Comparison of ENCODE assay signal across 16 cellular contexts in genomic region chr18:7658701-7659100, GRCh38.
DNase-seq lines count a peak whose midpoint lies in the region; ATAC-seq, FAIRE-seq and TF ChIP-seq lines count a peak whose summit lies in the region.
"Had no signal": no experiment of that assay in that cellular context is flagged by ENCODE, and none has a peak within 500 bp of the region (broad histone marks: within the 10 kb centered on the region; RNA-seq: fewer than 3 reads in every experiment).

No MANE protein-coding gene starts in this region.

- dilution Hi-C loops in keratinocyte (cut with MboI; ENCODE audit: extremely low pct_ligation_motif_present, low sequenced_read_pairs) = no loop called here

- DNase-seq in A549 (ENCODE audit: low read depth in 1 of 2, low spot score in 1 of 2) = no peak
- peak; percentile 3 for DNase-seq in ELR (ENCODE audit: low read depth)
- DNase-seq in choroid plexus epithelial cell (ENCODE audit: low read depth) = peak; percentile 42
- DNase-seq in keratinocyte (ENCODE audit: low read depth, low spot score) = no peak
- DNase-seq in KBM-7 = no peak
- DNase-seq in esophagus muscularis mucosa (ENCODE audit: extremely low spot score) = no peak
- DNase-seq: CD4-positive, alpha-beta memory T cell; NCI-H1417; NCI-H187; NCI-H2227 treated with DMSO at 0.1 percent for 48 hours; NCI-H524; PC-3; SJCRH30 had no signal

- ATAC-seq in A549 (no peak), GM18511 (IDR thresholded peaks at IDR 0.05; ENCODE audit: unreplicated experiment) (no peak), GM18505 (IDR thresholded peaks at IDR 0.05; ENCODE audit: unreplicated experiment) (no peak)
- ATAC-seq: PC-3 had no signal

- H3K4me2 ChIP-seq in A549 (peak overlapping the region; percentile 41; the same call in 1 of the 3 replicates), keratinocyte (ENCODE audit: control insufficient read depth, extremely low read depth, insufficient read depth, low read depth, low read length) (no peak overlapping the region)

- no peaks in the 10 kb centered on the region for H3K36me3 ChIP-seq in keratinocyte (ENCODE audit: control insufficient read depth in 2 of 2, extremely low read depth in 1 of 2, insufficient read depth in 2 of 2, low read length in 2 of 2)
- H3K36me3 ChIP-seq in esophagus muscularis mucosa = no peaks in the 10 kb centered on the region
- H3K36me3 ChIP-seq: SJCRH30 had no signal

- peaks cover 25% of the 10 kb centered on the region for H3K4me1 ChIP-seq in A549
- no peaks in the 10 kb centered on the region for H3K4me1 ChIP-seq in keratinocyte (ENCODE audit: control insufficient read depth, extremely low read depth, insufficient read depth, low read length)
- H3K4me1 ChIP-seq in esophagus muscularis mucosa = peaks cover 17 to 35% (median 25%) of the 10 kb centered on the region in 4 donors
- H3K4me1 ChIP-seq: SJCRH30 had no signal

- in situ Hi-C loops in KBM-7 (cut with MboI; ENCODE audit: low pct_unique_long_range_greater_than_20kb, low sequenced_read_pairs) = no loop called here

- H3K9ac ChIP-seq in keratinocyte (ENCODE audit: control insufficient read depth, extremely low read depth, insufficient read depth, low read length) = no peak overlapping the region

- TF ChIP-seq RAD21 in A549 (conservative IDR thresholded peaks at IDR 0.05 in 1 of 2, IDR thresholded peaks at IDR 0.05 in 1 of 2) = no peak

- 96% methylated on average over 1 of the region's 1 CpG for WGBS in A549 (ENCODE audit: missing lambda C conversion rate)
- 91% methylated on average over 1 of the region's 1 CpG for WGBS in esophagus muscularis mucosa

- H3K4me3 ChIP-seq in A549 (no peak overlapping the region), choroid plexus epithelial cell (ENCODE audit: low read depth, low read length) (no peak overlapping the region), keratinocyte (ENCODE audit: control insufficient read depth in 2 of 3, extremely low read depth in 1 of 3, insufficient read depth in 2 of 3, low read depth in 1 of 3, low read length in 3 of 3) (no peak overlapping the region), esophagus muscularis mucosa (no peak overlapping the region)
- H3K4me3 ChIP-seq: SJCRH30 had no signal

- H3K9me3 ChIP-seq in A549 (no peaks in the 10 kb centered on the region; the same call in 2 of the 3 replicates), keratinocyte (ENCODE audit: control insufficient read depth, low read depth, low read length) (no peaks in the 10 kb centered on the region), esophagus muscularis mucosa (no peaks in the 10 kb centered on the region)
- H3K9me3 ChIP-seq: SJCRH30 had no signal

- H3K27ac ChIP-seq in A549 (peak overlapping the region; percentile 13 to 19; a peak in 2 of 6 replicates), keratinocyte (ENCODE audit: control insufficient read depth, insufficient read depth, low read length) (no peak overlapping the region), esophagus muscularis mucosa (replicated peaks in 1 of 4) (no peak overlapping the region)
- H3K27ac ChIP-seq: SJCRH30 had no signal

- H4K20me1 ChIP-seq in keratinocyte (ENCODE audit: control insufficient read depth, extremely low read depth, insufficient read depth, low read length) = no peaks in the 10 kb centered on the region

- no peaks in the 10 kb centered on the region for H3K27me3 ChIP-seq in keratinocyte (ENCODE audit: control insufficient read depth, extremely low read depth, insufficient read depth, low read length)
- no peaks in the 10 kb centered on the region for H3K27me3 ChIP-seq in esophagus muscularis mucosa
- H3K27me3 ChIP-seq: SJCRH30 had no signal

- POLR2A ChIA-PET in A549 (lab: Yijun Ruan, JAX) = no interaction called here

- CTCF ChIA-PET in A549 (lab: Yijun Ruan, JAX) = no interaction called here

- no peak for TF ChIP-seq EP300 in A549 (IDR thresholded peaks at IDR 0.05)
- no peak for TF ChIP-seq EP300 in esophagus muscularis mucosa (IDR thresholded peaks at IDR 0.05)

- no peak for TF ChIP-seq CTCF in A549 (IDR thresholded peaks at IDR 0.05)
- no peak for TF ChIP-seq CTCF in choroid plexus epithelial cell (conservative IDR thresholded peaks at IDR 0.05; ENCODE audit: low read depth, low read length)
- TF ChIP-seq CTCF in keratinocyte (optimal IDR thresholded peaks at IDR 0.05 in 1 of 3, IDR thresholded peaks at IDR 0.05 in 1 of 3, conservative IDR thresholded peaks at IDR 0.05 in 1 of 3; ENCODE audit: extremely low read depth in 1 of 3, insufficient read depth in 2 of 3, low read length in 3 of 3) = no peak
- TF ChIP-seq CTCF in esophagus muscularis mucosa (IDR thresholded peaks at IDR 0.05) = no peak

- H3K79me2 ChIP-seq in keratinocyte (ENCODE audit: control insufficient read depth, insufficient read depth, low read length) = no peaks in the 10 kb centered on the region

- no peaks in the 10 kb centered on the region for H3K9me1 ChIP-seq in keratinocyte (ENCODE audit: control insufficient read depth, extremely low read depth, insufficient read depth, low read length)

- FAIRE-seq in A549 (lab: Jason Lieb, UNC) = no peak
- peak; percentile 36 for FAIRE-seq in keratinocyte (lab: Jason Lieb, UNC)
- FAIRE-seq: A204.1 had no signal

- no peak overlapping the region for H2AFZ ChIP-seq in keratinocyte (ENCODE audit: control insufficient read depth, low read length)

- intact Hi-C loops in esophagus muscularis mucosa (cut with DNase I) = no loop called here

- TF ChIP-seq POLR2A in A549 (IDR thresholded peaks at IDR 0.05; ENCODE audit: low read length) = no peak
- no peak for TF ChIP-seq POLR2A in GM18505 (IDR thresholded peaks at IDR 0.05; ENCODE audit: borderline replicate concordance, extremely low read depth, insufficient read depth, insufficient read length)
- TF ChIP-seq POLR2A in esophagus muscularis mucosa (IDR thresholded peaks at IDR 0.05; ENCODE audit: low read depth) = no peak

TF ChIP-seq in A549, 52 proteins besides CTCF, POLR2A, EP300 and RAD21:
- no peak for TF ChIP-seq MYC (IDR thresholded peaks at IDR 0.05; ENCODE audit: borderline replicate concordance, low read length)
- TF ChIP-seq HEYL (CRISPR knock-in tag; IDR thresholded peaks at IDR 0.05) = no peak
- no peak for TF ChIP-seq ZFP36 (IDR thresholded peaks at IDR 0.05; ENCODE audit: borderline replicate concordance, partially characterized antibody)
- no peak for TF ChIP-seq BCL3 (IDR thresholded peaks at IDR 0.05)
- TF ChIP-seq NR3C1 (IDR thresholded peaks at IDR 0.05) = no peak
- TF ChIP-seq USF2 (IDR thresholded peaks at IDR 0.05) = no peak

Comparison
In these comparisons a context has a peak if more than half of its experiments do, and no peak if none do; other contexts are left out.
1. DNase-seq: peak in ELR (single experiment) and choroid plexus epithelial cell (single experiment); none in A549 (0 of 2), keratinocyte (single experiment), KBM-7 (single experiment) and esophagus muscularis mucosa (single experiment).
2. H3K27ac ChIP-seq: peak in A549 (2 of 2); none in keratinocyte (single experiment) and esophagus muscularis mucosa (0 of 4).